Comparison of ENCODE assay signal across 17 cellular contexts in genomic region chr12:53956914-53957536, GRCh38. TPM values are rescaled to one million over a fixed set of nuclear protein-coding genes. Genes with fewer than 3 reads are reported as not detected.
"Had no signal": no experiment of that assay in that cellular context is flagged by ENCODE, and none has a peak within 500 bp of the region (broad histone marks: within the 10 kb centered on the region; RNA-seq: fewer than 3 reads in every experiment).

No MANE protein-coding gene starts in this region.

- H3K4me1 Mint-ChIP-seq: neural crest cell had no signal

- H3K9me3 ChIP-seq: pancreas, tibial nerve, vagina had no signal

- H2AFZ ChIP-seq: hepatocyte had no signal

- H3K4me3 Mint-ChIP-seq: activated naive CD4-positive, alpha-beta T cell treated with anti-CD3 and anti-CD28 coated beads, Interleukin-2, amount 10 ng/mL, durations not matched to agents 7 days and 5 days; activated T-helper 17 cell treated with anti-CD3 and anti-CD28 coated beads, Interleukin-2, amount 50 U/mL, for 72 hours; neural crest cell had no signal

- H3K27ac Mint-ChIP-seq: activated T-helper 17 cell treated with anti-CD3 and anti-CD28 coated beads, Interleukin-2, amount 50 U/mL, for 72 hours had no signal

- H3K4me3 ChIP-seq: hepatocyte, pancreas, tibial nerve, vagina had no signal

- ATAC-seq: activated T-helper 17 cell treated with anti-CD3 and anti-CD28 coated beads, Interleukin-2, amount 50 U/mL, for 72 hours; pancreas had no signal

- H3K27ac ChIP-seq: hepatocyte, pancreas, tibial nerve, vagina had no signal

- H3K9me3 Mint-ChIP-seq: activated naive CD4-positive, alpha-beta T cell treated with anti-CD3 and anti-CD28 coated beads, Interleukin-2, amount 10 ng/mL, durations not matched to agents 7 days and 5 days; activated T-helper 17 cell treated with anti-CD3 and anti-CD28 coated beads, Interleukin-2, amount 50 U/mL, for 72 hours; neural crest cell had no signal

- DNase-seq: activated CD4-positive, alpha-beta T cell treated with anti-CD3 and anti-CD28 coated beads, Interleukin-2, amount 50 U/mL, for 1 hour; activated naive CD4-positive, alpha-beta T cell treated with anti-CD3 and anti-CD28 coated beads, Interleukin-2, amount 10 ng/mL, durations not matched to agents 7 days and 5 days; activated T-cell treated with anti-CD3 and anti-CD28 coated beads for 4 hours; central memory CD4-positive, alpha-beta T cell; effector memory CD4-positive, alpha-beta T cell; kidney glomerular epithelial cell; stimulated activated CD4-positive, alpha-beta T cell treated with anti-CD3 and anti-CD28 coated beads, Interleukin-4, amount 100 ng/mL, for 4 hours had no signal

- H3K79me2 ChIP-seq: hepatocyte had no signal

- H3K4me1 ChIP-seq: pancreas had no signal

- H3K36me3 ChIP-seq: pancreas, tibial nerve, vagina had no signal

- H3K4me2 ChIP-seq: hepatocyte had no signal

RNA-seq across cellular contexts. Expression of gene HOXC12, which starts 2.3 kb away (rescaled TPM):
- total RNA-seq: activated CD8-positive, alpha-beta memory T cell treated with anti-CD3 and anti-CD28 coated beads for 36 hours; activated T-helper 17 cell treated with anti-CD3 and anti-CD28 coated beads, Interleukin-2, amount 50 U/mL, for 72 hours; epithelial cell of proximal tubule; hepatocyte; neural crest cell; pancreas; renal cortical epithelial cell; skeletal muscle tissue; vagina had no signal

RNA-seq across cellular contexts. Expression of gene HOXC11, which starts 15.9 kb away (rescaled TPM):
- total RNA-seq: activated CD8-positive, alpha-beta memory T cell treated with anti-CD3 and anti-CD28 coated beads for 36 hours; activated T-helper 17 cell treated with anti-CD3 and anti-CD28 coated beads, Interleukin-2, amount 50 U/mL, for 72 hours; neural crest cell; pancreas; vagina had no signal

RNA-seq across cellular contexts. Expression of gene HOTAIR, which starts 17.7 kb away (rescaled TPM):
- total RNA-seq: activated CD8-positive, alpha-beta memory T cell treated with anti-CD3 and anti-CD28 coated beads for 36 hours; activated T-helper 17 cell treated with anti-CD3 and anti-CD28 coated beads, Interleukin-2, amount 50 U/mL, for 72 hours; epithelial cell of proximal tubule; neural crest cell; pancreas; vagina had no signal

RNA-seq across cellular contexts. Expression of gene HOXC13, which starts 18.4 kb away (rescaled TPM):
- total RNA-seq: activated CD8-positive, alpha-beta memory T cell treated with anti-CD3 and anti-CD28 coated beads for 36 hours; activated T-helper 17 cell treated with anti-CD3 and anti-CD28 coated beads, Interleukin-2, amount 50 U/mL, for 72 hours; epithelial cell of proximal tubule; neural crest cell; skeletal muscle tissue; tibial nerve; vagina had no signal

RNA-seq across cellular contexts. Expression of gene HOXC10, which starts 27.9 kb away (rescaled TPM):
- total RNA-seq: activated CD8-positive, alpha-beta memory T cell treated with anti-CD3 and anti-CD28 coated beads for 36 hours; activated T-helper 17 cell treated with anti-CD3 and anti-CD28 coated beads, Interleukin-2, amount 50 U/mL, for 72 hours; vagina had no signal
